7 cellular contexts compared by ENCODE assay signal in the genomic region with DNA sequence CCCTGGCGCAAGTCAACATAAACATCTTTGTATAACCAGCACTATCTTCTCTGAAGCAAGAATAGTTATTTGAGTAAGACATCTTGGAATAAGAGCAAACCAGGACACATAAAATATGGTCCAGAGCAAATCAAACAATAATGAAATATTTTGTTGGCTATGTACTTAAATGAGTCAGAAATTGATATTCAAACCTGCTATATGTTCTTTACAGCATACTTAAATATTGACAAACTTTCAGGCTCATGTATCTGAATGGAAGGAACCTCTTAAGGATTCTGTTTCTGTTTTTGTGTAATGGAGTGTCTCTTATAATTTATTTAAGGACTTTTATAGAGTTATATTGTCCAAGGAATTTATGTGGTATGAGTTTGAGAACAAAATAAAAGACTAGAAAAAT.
"Had no signal": no experiment of that assay in that cellular context is flagged by ENCODE, and none has a peak within 500 bp of the region (broad histone marks: within the 10 kb centered on the region; RNA-seq: fewer than 3 reads in every experiment).

No MANE protein-coding gene starts in this region.

- H3K4me2 ChIP-seq: KMS-11 had no signal

- ATAC-seq: HepG2, K562 had no signal

- H3K4me3 ChIP-seq: K562 had no signal

- H3K9ac ChIP-seq: KMS-11 had no signal

- H3K27ac ChIP-seq: HL-60, KMS-11 had no signal

- DNase-seq: IMR-90, KBM-7, KG1 had no signal
